In genomic region chr7:37683263-37684120, GRCh38 we compare ENCODE assay signal across 9 cellular contexts. TPM values are rescaled to one million over a fixed set of nuclear protein-coding genes. Genes with fewer than 3 reads are reported as not detected.
DNase-seq lines count a peak whose midpoint lies in the region; ATAC-seq lines count a peak whose summit lies in the region.
"Had no signal": no experiment of that assay in that cellular context is flagged by ENCODE, and none has a peak within 500 bp of the region (broad histone marks: within the 10 kb centered on the region; RNA-seq: fewer than 3 reads in every experiment).

Gene GPR141, plus strand, starts transcription at chr7:37683766. Its CDS starts 56,628 bp downstream, at chr7:37740394.

- no peaks in the 10 kb centered on the region for H3K9me3 ChIP-seq in mononuclear cell (ENCODE audit: low read depth, low read length)

- H3K4me3 ChIP-seq in mononuclear cell (ENCODE audit: low read length), result peak within 1 kb of the TSS; percentile 26

- H3K4me1 ChIP-seq in mononuclear cell (ENCODE audit: insufficient read depth, low read length), result peaks cover 50% of the 10 kb centered on the region

- peaks cover 7% of the 10 kb centered on the region for H3K27me3 ChIP-seq in mononuclear cell (ENCODE audit: insufficient read depth, low read length)

- peak; percentile 92 for ATAC-seq in HG02884 (IDR thresholded peaks at IDR 0.05; ENCODE audit: unreplicated experiment)

- DNase-seq in DMS 273 (lab: John Stamatoyannopoulos, UW; ENCODE audit: unreplicated experiment) (peak; percentile 30), DMS 273 treated with DMSO at 0.1 percent for 48 hours (lab: John Stamatoyannopoulos, UW) (no peak), NOMO-1 (lab: John Stamatoyannopoulos, UW; ENCODE audit: unreplicated experiment in 2 of 2) (peak; percentile 73 to 92), activated gamma-delta T cell treated with Interleukin-2 at 50 U/mL for 16 hours (no peak), activated gamma-delta T cell (lab: John Stamatoyannopoulos, UW) (no peak)
- DNase-seq in effector CD8-positive, alpha-beta T cell (lab: John Stamatoyannopoulos, UW), result no peak

RNA-seq across cellular contexts. Expression of gene GPR141, which starts in this region (rescaled TPM):
- 3.8 TPM for total RNA-seq in mononuclear cell
- total RNA-seq: SK-MEL-5 had no signal

Comparison
In these comparisons a context has a peak if more than half of its experiments do, and no peak if none do; other contexts are left out.
1. DNase-seq: peak in DMS 273 (single experiment) and NOMO-1 (2 of 2); none in DMS 273 treated with DMSO at 0.1 percent for 48 hours (single experiment), activated gamma-delta T cell treated with Interleukin-2 at 50 U/mL for 16 hours (single experiment), effector CD8-positive, alpha-beta T cell (single experiment) and activated gamma-delta T cell (single experiment).